In genomic region chr17:21688293-21688949, GRCh38 we compare ENCODE assay signal across 21 cellular contexts. TPM values are rescaled to one million over a fixed set of nuclear protein-coding genes. Genes with fewer than 3 reads are reported as not detected.
DNase-seq lines count a peak whose midpoint lies in the region; FAIRE-seq and TF ChIP-seq lines count a peak whose summit lies in the region.
"Had no signal": no experiment of that assay in that cellular context is flagged by ENCODE, and none has a peak within 500 bp of the region (broad histone marks: within the 10 kb centered on the region; RNA-seq: fewer than 3 reads in every experiment).

No MANE protein-coding gene starts in this region.

- H3K4me3 Mint-ChIP-seq in H9 = no peak overlapping the region
- H3K4me3 Mint-ChIP-seq: CD4-positive, CD25-positive, alpha-beta regulatory T cell; CD8-positive, alpha-beta memory T cell had no signal

- H3K18ac ChIP-seq in neuronal stem cell (ENCODE audit: low read length) = no peak overlapping the region
- no peak overlapping the region for H3K18ac ChIP-seq in H9 (ENCODE audit: insufficient read length, low read depth, low read length)

- H2BK120ac ChIP-seq in neuronal stem cell (ENCODE audit: low read depth, low read length) (no peak overlapping the region), H9 (ENCODE audit: low read depth, low read length, poor library complexity, severe bottlenecking) (no peak overlapping the region)

- no peaks in the 10 kb centered on the region for H3K9me3 ChIP-seq in BLaER1
- no peaks in the 10 kb centered on the region for H3K9me3 ChIP-seq in MG63
- peaks cover 0 to 7% of the 10 kb centered on the region in 2 donors for H3K9me3 ChIP-seq in neuronal stem cell (replicated peaks in 1 of 2; ENCODE audit: control insufficient read depth in 2 of 2, insufficient read depth in 1 of 2, low read depth in 1 of 2, low read length in 2 of 2)
- peaks cover 53% of the 10 kb centered on the region for H3K9me3 ChIP-seq in H9 (ENCODE audit: control insufficient read depth, low read depth, low read length)

- H3K36me3 ChIP-seq in BLaER1 = no peaks in the 10 kb centered on the region
- no peaks in the 10 kb centered on the region for H3K36me3 ChIP-seq in MG63
- H3K36me3 ChIP-seq in neuronal stem cell (replicated peaks in 1 of 2; ENCODE audit: control insufficient read depth in 2 of 2, insufficient read depth in 2 of 2, low read length in 2 of 2) = no peaks in the 10 kb centered on the region

- H3K27me3 Mint-ChIP-seq in H9 (ENCODE audit: low read depth) = peaks cover 7% of the 10 kb centered on the region
- H3K27me3 Mint-ChIP-seq: CD4-positive, CD25-positive, alpha-beta regulatory T cell; CD8-positive, alpha-beta memory T cell had no signal

- H3K14ac ChIP-seq in neuronal stem cell (ENCODE audit: low read length) (peak overlapping the region; percentile 9), H9 (ENCODE audit: insufficient read depth, low read length) (no peak overlapping the region)

- H4K91ac ChIP-seq in neuronal stem cell (ENCODE audit: low read depth, low read length, poor library complexity) = no peak overlapping the region
- H4K91ac ChIP-seq in H9 (ENCODE audit: insufficient read length, low read depth, low read length) = no peak overlapping the region

- H2AK5ac ChIP-seq in neuronal stem cell (ENCODE audit: low read depth, low read length) (no peak overlapping the region), H9 (ENCODE audit: insufficient read length, low read length) (no peak overlapping the region)

- H2BK12ac ChIP-seq in neuronal stem cell (ENCODE audit: low read length) (no peak overlapping the region), H9 (ENCODE audit: insufficient read length, low read depth, low read length) (no peak overlapping the region)

- H3K4me1 ChIP-seq in BLaER1 (peaks cover 57% of the 10 kb centered on the region), neuronal stem cell (ENCODE audit: control insufficient read depth in 2 of 2, insufficient read depth in 1 of 2, low read depth in 1 of 2, low read length in 2 of 2) (no peaks in the 10 kb centered on the region), H9 (ENCODE audit: insufficient read depth, low read length) (no peaks in the 10 kb centered on the region)
- H3K4me1 ChIP-seq: A549 had no signal

- H3K27me3 ChIP-seq in BLaER1 (no peaks in the 10 kb centered on the region), MG63 (no peaks in the 10 kb centered on the region), neuronal stem cell (ENCODE audit: control insufficient read depth in 3 of 3, insufficient read depth in 3 of 3, low read depth in 1 of 3, low read length in 3 of 3) (peaks cover 0 to 6% (median 0%) of the 10 kb centered on the region in 3 experiments), H9 (ENCODE audit: insufficient read depth, low read length) (no peaks in the 10 kb centered on the region)

- H3K4ac ChIP-seq in neuronal stem cell (ENCODE audit: low read length) (no peak overlapping the region), H9 (ENCODE audit: low read depth, low read length) (no peak overlapping the region)

- H3K9me3 Mint-ChIP-seq in H9 = peaks cover 79 to 82% of the 10 kb centered on the region in 2 experiments

- H2BK20ac ChIP-seq in H9 (ENCODE audit: low read depth, low read length, poor library complexity, severe bottlenecking) = no peak overlapping the region

- no peak overlapping the region for H3T11ph ChIP-seq in H9 (ENCODE audit: low read length)

- H4K20me1 ChIP-seq in BLaER1 (no peaks in the 10 kb centered on the region), H9 (ENCODE audit: control insufficient read depth, insufficient read depth, insufficient read length) (no peaks in the 10 kb centered on the region)

- H2BK5ac ChIP-seq in neuronal stem cell (ENCODE audit: low read length) (no peak overlapping the region), H9 (ENCODE audit: insufficient read length, low read length) (no peak overlapping the region)

- no peaks in the 10 kb centered on the region for H3K4me1 Mint-ChIP-seq in H9
- H3K4me1 Mint-ChIP-seq: CD4-positive, CD25-positive, alpha-beta regulatory T cell; CD8-positive, alpha-beta memory T cell had no signal

- no peak overlapping the region for H2BK15ac ChIP-seq in neuronal stem cell (ENCODE audit: low read length)
- no peak overlapping the region for H2BK15ac ChIP-seq in H9 (ENCODE audit: low read depth, low read length)

- peak overlapping the region; percentile 51; the same call in 1 of the 2 replicates for H3K9ac ChIP-seq in BLaER1
- H3K9ac ChIP-seq in neuronal stem cell (ENCODE audit: low read depth, low read length, poor library complexity) = no peak overlapping the region
- no peak overlapping the region for H3K9ac ChIP-seq in H9 (ENCODE audit: extremely low read depth, insufficient read length, low read length)

- TF ChIP-seq CTCF in GM10266 (IDR thresholded peaks at IDR 0.05; ENCODE audit: control insufficient read depth, insufficient read depth, low read depth, missing control alignments) (no peak), H9 (conservative IDR thresholded peaks at IDR 0.05) (no peak)

- H3K56ac ChIP-seq in H9 (ENCODE audit: insufficient read length, low read depth, low read length) = no peak overlapping the region

- peak overlapping the region; percentile 52 for H3K27ac ChIP-seq in BLaER1
- H3K27ac ChIP-seq in neuronal stem cell (replicated peaks; ENCODE audit: low read length) = no peak overlapping the region
- no peak overlapping the region for H3K27ac ChIP-seq in H9 (ENCODE audit: insufficient read length, low read depth, low read length)
- H3K27ac ChIP-seq: A549 had no signal

- peaks cover 9 to 27% (median 17%) of the 10 kb centered on the region in 3 experiments; a peak in 6 of 7 replicates for H3K36me3 Mint-ChIP-seq in H9 (ENCODE audit: insufficient read depth in 1 of 3, low read depth in 3 of 3)
- H3K36me3 Mint-ChIP-seq: CD4-positive, CD25-positive, alpha-beta regulatory T cell; CD8-positive, alpha-beta memory T cell had no signal

- H3K4me2 ChIP-seq in BLaER1 = peak overlapping the region; percentile 30
- no peak overlapping the region for H3K4me2 ChIP-seq in neuronal stem cell (ENCODE audit: insufficient read depth, low read length, poor library complexity, severe bottlenecking)
- no peak overlapping the region for H3K4me2 ChIP-seq in H9 (ENCODE audit: insufficient read depth, insufficient read length, low read length)
- H3K4me2 ChIP-seq: A549 had no signal

- H2AFZ ChIP-seq in neuronal stem cell (ENCODE audit: low read length) (no peak overlapping the region), H9 (ENCODE audit: low read length) (no peak overlapping the region)

- H3K4me3 ChIP-seq in BLaER1 (no peak overlapping the region), MG63 (no peak overlapping the region), neuronal stem cell (ENCODE audit: low read length in 2 of 2) (no peak overlapping the region)
- H3K4me3 ChIP-seq: A549 had no signal

- no peak overlapping the region for H4K5ac ChIP-seq in H9 (ENCODE audit: insufficient read length, low read depth, low read length)

- no peak overlapping the region for H3K27ac Mint-ChIP-seq in H9
- H3K27ac Mint-ChIP-seq: CD4-positive, CD25-positive, alpha-beta regulatory T cell; CD8-positive, alpha-beta memory T cell had no signal

- no peaks in the 10 kb centered on the region for H3K79me2 ChIP-seq in H9 (ENCODE audit: insufficient read depth, low read length)

- FAIRE-seq in GM19239 (lab: Jason Lieb, UNC) = no peak
- FAIRE-seq: A549, G401.6, GM12892, HTR-8/SVneo had no signal

- DNase-seq in GM10266 (ENCODE audit: extremely low spot score) (peak; percentile 39), MG63 (peak; percentile 7), neuronal stem cell (ENCODE audit: low spot score) (no peak), GM19239 (ENCODE audit: insufficient read length, low spot score) (no peak), C1 segment of cervical spinal cord (lab: John Stamatoyannopoulos, UW) (no peak), H9 (no peak)
- DNase-seq: AML-193; CD4-positive, CD25-positive, alpha-beta regulatory T cell; COR-L47; GOT3; HCEC 1CT; IMR-90; Karpas-422; KBM-7 had no signal

- no peak overlapping the region for H3K23ac ChIP-seq in neuronal stem cell (ENCODE audit: low read depth, low read length, poor library complexity)
- H3K23ac ChIP-seq in H9 (ENCODE audit: insufficient read length, low read depth, low read length) = no peak overlapping the region

- H3K79me1 ChIP-seq in neuronal stem cell (ENCODE audit: low read depth, low read length) = no peaks in the 10 kb centered on the region
- no peaks in the 10 kb centered on the region for H3K79me1 ChIP-seq in H9 (ENCODE audit: insufficient read depth, low read depth, low read length, poor library complexity, severe bottlenecking)

- no peak overlapping the region for H4K8ac ChIP-seq in neuronal stem cell (ENCODE audit: low read depth, low read length)
- H4K8ac ChIP-seq in H9 (replicated peaks; ENCODE audit: insufficient read length, low read depth, low read length) = no peak overlapping the region

- WGBS in neuronal stem cell (ENCODE audit: extremely low coverage in 2 of 2, insufficient read length in 2 of 2, insufficient replicate concordance in 1 of 2), 2 donors = no CpG with 5 or more reads among the region's 11 CpGs
- WGBS in H9 (ENCODE audit: extremely low coverage, insufficient read length, low lambda C conversion rate) = no CpG with 5 or more reads among the region's 11 CpGs

- no peaks in the 10 kb centered on the region for H3K23me2 ChIP-seq in H9 (ENCODE audit: insufficient read length, low read depth, low read length, poor library complexity, severe bottlenecking)

RNA-seq across cellular contexts. Expression of gene KCNJ18, which starts 3.9 kb away (rescaled TPM):
- total RNA-seq in MG63 (2014; rRNA removed; shearing (Covaris generic); ENCODE audit: low replicate concordance) = not detected in 2 replicates
- polyA plus RNA-seq in neuronal stem cell (2013, experiment 1 of 2) = not detected
- polyA plus RNA-seq in neuronal stem cell (2013, experiment 2 of 2) = not detected
- not detected in 2 replicates for total RNA-seq in H9 (2021)
- total RNA-seq: CD4-positive, CD25-positive, alpha-beta regulatory T cell; CD8-positive, alpha-beta memory T cell; IMR-90 had no signal
- polyA plus RNA-seq: A549; BJ; CD4-positive, CD25-positive, alpha-beta regulatory T cell; CD8-positive, alpha-beta memory T cell; IMR-90 had no signal

Comparison
In these comparisons a context has a peak if more than half of its experiments do, and no peak if none do; other contexts are left out.
1. DNase-seq: peak in GM10266 (single experiment) and MG63 (single experiment); none in neuronal stem cell (single experiment), GM19239 (single experiment), C1 segment of cervical spinal cord (0 of 14) and H9 (single experiment).